In the genomic region with DNA sequence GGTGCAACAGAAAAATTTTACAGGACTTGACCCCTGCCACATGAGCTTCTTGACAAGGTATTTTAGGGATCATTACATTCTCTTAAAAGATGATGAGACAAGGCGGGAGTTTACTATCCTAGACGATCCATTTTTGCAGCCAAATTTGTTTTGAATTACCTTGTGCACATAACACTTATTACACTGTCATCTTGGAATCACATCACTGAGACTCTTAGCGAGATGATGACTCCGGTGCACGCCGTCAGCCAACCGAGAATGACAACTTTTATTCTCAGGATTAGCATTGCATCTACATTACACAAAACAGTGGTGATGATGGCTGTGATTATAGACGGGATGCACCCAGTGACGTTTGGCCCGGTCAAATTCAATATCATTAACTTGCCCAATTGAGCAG, we compare ENCODE assay signal across 20 cellular contexts.
DNase-seq lines count a peak whose midpoint lies in the region; ATAC-seq and TF ChIP-seq lines count a peak whose summit lies in the region.
"Had no signal": no experiment of that assay in that cellular context is flagged by ENCODE, and none has a peak within 500 bp of the region (broad histone marks: within the 10 kb centered on the region; RNA-seq: fewer than 3 reads in every experiment).

No MANE protein-coding gene starts in this region.

- WGBS in esophagus muscularis mucosa: 74% methylated on average over 10 of the region's 10 CpGs
- WGBS in sigmoid colon, 2 donors: 91 to 92% methylated on average over 10 of the region's 10 CpGs

- H3K27ac Mint-ChIP-seq in glutamatergic neuron (ENCODE audit: unreplicated experiment): peak overlapping the region; percentile 35
- H3K27ac Mint-ChIP-seq in activated CD8-positive, alpha-beta memory T cell treated with anti-CD3 and anti-CD28 coated beads, Interleukin-2, amount 10 ng/mL, durations not matched to agents 7 days and 5 days: no peak overlapping the region
- H3K27ac Mint-ChIP-seq: CD4-positive, alpha-beta memory T cell had no signal

- no peaks in the 10 kb centered on the region for H3K36me3 Mint-ChIP-seq in glutamatergic neuron (ENCODE audit: unreplicated experiment)
- no peaks in the 10 kb centered on the region for H3K36me3 Mint-ChIP-seq in activated CD8-positive, alpha-beta memory T cell treated with anti-CD3 and anti-CD28 coated beads, Interleukin-2, amount 10 ng/mL, durations not matched to agents 7 days and 5 days
- H3K36me3 Mint-ChIP-seq: CD14-positive monocyte; CD4-positive, alpha-beta memory T cell had no signal

- H3K27me3 Mint-ChIP-seq in glutamatergic neuron (ENCODE audit: unreplicated experiment): no peaks in the 10 kb centered on the region
- no peaks in the 10 kb centered on the region for H3K27me3 Mint-ChIP-seq in activated CD8-positive, alpha-beta memory T cell treated with anti-CD3 and anti-CD28 coated beads, Interleukin-2, amount 10 ng/mL, durations not matched to agents 7 days and 5 days
- H3K27me3 Mint-ChIP-seq: CD4-positive, alpha-beta memory T cell had no signal

- H3K27me3 ChIP-seq in esophagus muscularis mucosa (no peaks in the 10 kb centered on the region), sigmoid colon (no peaks in the 10 kb centered on the region), vagina (no peaks in the 10 kb centered on the region)
- H3K27me3 ChIP-seq: BLaER1 had no signal

- no peak for ATAC-seq in activated CD8-positive, alpha-beta memory T cell treated with anti-CD3 and anti-CD28 coated beads, Interleukin-2, amount 10 ng/mL, durations not matched to agents 7 days and 5 days
- ATAC-seq: HCT116 had no signal

- DNase-seq in esophagus muscularis mucosa (ENCODE audit: extremely low spot score): no peak
- DNase-seq in glutamatergic neuron: no peak
- DNase-seq in sigmoid colon: no peak
- no peak for DNase-seq in vagina (ENCODE audit: extremely low spot score in 2 of 2)
- DNase-seq in dermis blood vessel endothelial cell: no peak
- no peak for DNase-seq in activated CD8-positive, alpha-beta memory T cell treated with anti-CD3 and anti-CD28 coated beads, Interleukin-2, amount 10 ng/mL, durations not matched to agents 7 days and 5 days
- DNase-seq in activated CD4-positive, CD25-positive, alpha-beta regulatory T cell treated with anti-CD3 and anti-CD28 coated beads, Interleukin-2, amount 50 U/mL, for 72 hours: no peak
- no peak for DNase-seq in mesenteric fat pad (ENCODE audit: low spot score)
- DNase-seq: ACHN; AML-193; CD4-positive, alpha-beta memory T cell; DMS153; DMS79; GDM1; GOT3; H7 had no signal

- no peak for TF ChIP-seq POLR2A in esophagus muscularis mucosa (IDR thresholded peaks at IDR 0.05; ENCODE audit: low read depth)
- TF ChIP-seq POLR2A in sigmoid colon (IDR thresholded peaks at IDR 0.05): no peak
- no peak for TF ChIP-seq POLR2A in vagina (IDR thresholded peaks at IDR 0.05)

- intact Hi-C loops in esophagus muscularis mucosa (cut with DNase I): no loop called here
- intact Hi-C loops in sigmoid colon (cut with DNase I): loop anchor here (10.0 kb wide), 1 partner anchor 84 kb away; no protein-coding TSS in a partner anchor
- intact Hi-C loops in vagina (cut with DNase I): no loop called here

- H3K4me3 Mint-ChIP-seq in glutamatergic neuron (ENCODE audit: unreplicated experiment): no peak overlapping the region
- H3K4me3 Mint-ChIP-seq in activated CD8-positive, alpha-beta memory T cell treated with anti-CD3 and anti-CD28 coated beads, Interleukin-2, amount 10 ng/mL, durations not matched to agents 7 days and 5 days: no peak overlapping the region
- H3K4me3 Mint-ChIP-seq: CD14-positive monocyte; CD4-positive, alpha-beta memory T cell had no signal

- CTCF ChIA-PET in activated CD8-positive, alpha-beta memory T cell treated with anti-CD3 and anti-CD28 coated beads, Interleukin-2, amount 10 ng/mL, durations not matched to agents 7 days and 5 days (lab: Charles Lee): no interaction called here

- no peaks in the 10 kb centered on the region for H3K9me3 ChIP-seq in esophagus muscularis mucosa
- no peaks in the 10 kb centered on the region for H3K9me3 ChIP-seq in sigmoid colon
- H3K9me3 ChIP-seq in vagina: no peaks in the 10 kb centered on the region
- H3K9me3 ChIP-seq: BLaER1 had no signal

- H3K4me1 Mint-ChIP-seq in glutamatergic neuron (ENCODE audit: low read depth, unreplicated experiment): peaks cover 12% of the 10 kb centered on the region
- no peaks in the 10 kb centered on the region for H3K4me1 Mint-ChIP-seq in activated CD8-positive, alpha-beta memory T cell treated with anti-CD3 and anti-CD28 coated beads, Interleukin-2, amount 10 ng/mL, durations not matched to agents 7 days and 5 days
- H3K4me1 Mint-ChIP-seq: CD14-positive monocyte; CD4-positive, alpha-beta memory T cell had no signal

- H3K4me1 ChIP-seq in esophagus muscularis mucosa (peaks cover 49 to 100% (median 92%) of the 10 kb centered on the region in 4 donors), sigmoid colon (peaks cover 0 to 100% (median 87%) of the 10 kb centered on the region in 4 donors), vagina (peaks cover 57% of the 10 kb centered on the region)
- H3K4me1 ChIP-seq: BLaER1 had no signal

- no peak overlapping the region for H3K4me3 ChIP-seq in esophagus muscularis mucosa
- no peak overlapping the region for H3K4me3 ChIP-seq in sigmoid colon
- H3K4me3 ChIP-seq in vagina: peak overlapping the region in 1 of 2 donors; percentile 14
- H3K4me3 ChIP-seq: BLaER1 had no signal

- no peak for TF ChIP-seq EP300 in esophagus muscularis mucosa (IDR thresholded peaks at IDR 0.05)
- no peak for TF ChIP-seq EP300 in sigmoid colon (IDR thresholded peaks at IDR 0.05)

- H3K27ac ChIP-seq in esophagus muscularis mucosa (replicated peaks in 1 of 4) (peak overlapping the region; percentile 69 to 75 (median 72)), sigmoid colon (peak overlapping the region in 3 of 4 donors; percentile 24 to 71 (median 62)), vagina (peak overlapping the region; percentile 78)
- H3K27ac ChIP-seq: BLaER1, HL-60 had no signal

- no peaks in the 10 kb centered on the region for H3K9me3 Mint-ChIP-seq in glutamatergic neuron (ENCODE audit: unreplicated experiment)
- no peaks in the 10 kb centered on the region for H3K9me3 Mint-ChIP-seq in activated CD8-positive, alpha-beta memory T cell treated with anti-CD3 and anti-CD28 coated beads, Interleukin-2, amount 10 ng/mL, durations not matched to agents 7 days and 5 days (ENCODE audit: low read depth)
- H3K9me3 Mint-ChIP-seq: CD4-positive, alpha-beta memory T cell had no signal

- H3K36me3 ChIP-seq in esophagus muscularis mucosa (peaks cover 0 to 3% (median 0%) of the 10 kb centered on the region in 4 donors), sigmoid colon (peaks cover 0 to 2% (median 0%) of the 10 kb centered on the region in 4 donors), vagina (no peaks in the 10 kb centered on the region)
- H3K36me3 ChIP-seq: BLaER1 had no signal

- TF ChIP-seq CTCF in esophagus muscularis mucosa (IDR thresholded peaks at IDR 0.05): no peak
- TF ChIP-seq CTCF in glutamatergic neuron (IDR thresholded peaks at IDR 0.05; ENCODE audit: partially characterized antibody, unreplicated experiment): no peak
- no peak for TF ChIP-seq CTCF in sigmoid colon (IDR thresholded peaks at IDR 0.05)
- no peak for TF ChIP-seq CTCF in vagina (IDR thresholded peaks at IDR 0.05)
